Comparison of ENCODE assay signal across 8 cellular contexts in genomic region chr17:3636908-3637373, GRCh38. TPM values are rescaled to one million over a fixed set of nuclear protein-coding genes. Genes with fewer than 3 reads are reported as not detected.
DNase-seq lines count a peak whose midpoint lies in the region; ATAC-seq and TF ChIP-seq lines count a peak whose summit lies in the region.

No MANE protein-coding gene starts in this region.

- H3K4me2 ChIP-seq in Loucy (ENCODE audit: low read depth, low read length, poor library complexity, severe bottlenecking), result peak overlapping the region; percentile 85

- peaks cover 4% of the 10 kb centered on the region for H4K20me1 ChIP-seq in Loucy (ENCODE audit: insufficient read depth, low read length, poor library complexity, severe bottlenecking)

- DNase-seq in AG20443 (ENCODE audit: low spot score), result peak; percentile 42
- DNase-seq in coronary artery (ENCODE audit: low spot score), result no peak
- DNase-seq in naive B cell, result no peak
- no peak for DNase-seq in cerebellar cortex (ENCODE audit: low spot score)
- no peak for DNase-seq in NCI-H446 (lab: John Stamatoyannopoulos, UW)
- DNase-seq in NOMO-1 treated with DMSO at 0.1 percent for 48 hours (lab: John Stamatoyannopoulos, UW; ENCODE audit: unreplicated experiment), result no peak

- H3K36me3 ChIP-seq in Loucy (ENCODE audit: insufficient read depth, low read length), result no peaks in the 10 kb centered on the region

- ATAC-seq in GM21367 (IDR thresholded peaks at IDR 0.05; ENCODE audit: unreplicated experiment) (peak; percentile 3), naive B cell (ENCODE audit: low read depth in 2 of 2) (no peak)

- no peaks in the 10 kb centered on the region for H3K9me3 Mint-ChIP-seq in naive B cell

- peaks cover 21% of the 10 kb centered on the region for H3K4me1 ChIP-seq in Loucy (ENCODE audit: insufficient read depth, low read length, poor library complexity, severe bottlenecking)

- TF ChIP-seq CTCF in Loucy (conservative IDR thresholded peaks at IDR 0.05; ENCODE audit: low read length) (no peak), coronary artery (IDR thresholded peaks at IDR 0.05) (no peak)

- no peaks in the 10 kb centered on the region for H3K36me3 Mint-ChIP-seq in naive B cell

- H3K4me3 Mint-ChIP-seq in naive B cell, result peak overlapping the region; percentile 91 to 100 (median 98)

- peaks cover 21 to 35% (median 33%) of the 10 kb centered on the region in 3 donors for H3K4me1 Mint-ChIP-seq in naive B cell

- H3K4me3 ChIP-seq in Loucy (ENCODE audit: low read length, poor library complexity, severe bottlenecking) (peak overlapping the region; percentile 98), coronary artery (peak overlapping the region; percentile 100)

- H3K27ac ChIP-seq in coronary artery, result peak overlapping the region; percentile 95 to 98

- no peaks in the 10 kb centered on the region for H3K9me2 ChIP-seq in Loucy (replicated peaks; ENCODE audit: low read depth, low read length)

- H3K9me3 ChIP-seq in Loucy (ENCODE audit: insufficient read depth, low read depth, low read length), result no peaks in the 10 kb centered on the region

- no peaks in the 10 kb centered on the region for H3K27me3 Mint-ChIP-seq in naive B cell

- H3K27ac Mint-ChIP-seq in naive B cell, result peak overlapping the region in 5 of 6 donors; percentile 4 to 98 (median 91)

- peak overlapping the region; percentile 95 for H3K9ac ChIP-seq in Loucy (ENCODE audit: low read depth, low read length, poor library complexity, severe bottlenecking)

- no peaks in the 10 kb centered on the region for H3K27me3 ChIP-seq in Loucy (ENCODE audit: insufficient read depth, low read length, poor library complexity, severe bottlenecking)

- peaks cover 19% of the 10 kb centered on the region for H3K79me2 ChIP-seq in Loucy (ENCODE audit: insufficient read depth, low read length)

- H3F3A ChIP-seq in Loucy (ENCODE audit: low read depth), result no peaks in the 10 kb centered on the region

- H2AFZ ChIP-seq in Loucy (ENCODE audit: low read length), result peak overlapping the region; percentile 99

RNA-seq across cellular contexts. Expression of gene CTNS, which starts 0.4 kb away (rescaled TPM):
- polyA plus RNA-seq in naive B cell (ENCODE audit: low read depth in 6 of 6), result 10 to 100 TPM in 3 of 6 donors, 1 to 10 TPM in 3; 9.2 to 14.5 (median 10.2) TPM

RNA-seq across cellular contexts. Expression of gene SHPK, which starts 0.9 kb away (rescaled TPM):
- polyA plus RNA-seq in naive B cell (ENCODE audit: low read depth in 6 of 6), result 1 to 10 TPM; 4.3 to 8.4 (median 6.6) TPM

RNA-seq across cellular contexts. Expression of gene TRPV1, which starts 27.7 kb away (rescaled TPM):
- polyA plus RNA-seq in naive B cell (ENCODE audit: low read depth in 6 of 6), result 1 to 10 TPM in 1 of 6 donors, under 1 TPM in 3, not detected in 2; 0.13 to 1.2 (median 0.52) TPM

RNA-seq across cellular contexts. Expression of gene TAX1BP3, which starts 31.4 kb away (rescaled TPM):
- polyA plus RNA-seq in naive B cell (ENCODE audit: low read depth in 6 of 6), result 10 to 100 TPM; 37.1 to 56.5 (median 45.1) TPM

RNA-seq across cellular contexts. Expression of gene EMC6, which starts 31.7 kb away (rescaled TPM):
- 10 to 100 TPM; 38.9 to 83.4 (median 55.2) TPM for polyA plus RNA-seq in naive B cell (ENCODE audit: low read depth in 6 of 6)
